8 cellular contexts compared by ENCODE assay signal in the genomic region with DNA sequence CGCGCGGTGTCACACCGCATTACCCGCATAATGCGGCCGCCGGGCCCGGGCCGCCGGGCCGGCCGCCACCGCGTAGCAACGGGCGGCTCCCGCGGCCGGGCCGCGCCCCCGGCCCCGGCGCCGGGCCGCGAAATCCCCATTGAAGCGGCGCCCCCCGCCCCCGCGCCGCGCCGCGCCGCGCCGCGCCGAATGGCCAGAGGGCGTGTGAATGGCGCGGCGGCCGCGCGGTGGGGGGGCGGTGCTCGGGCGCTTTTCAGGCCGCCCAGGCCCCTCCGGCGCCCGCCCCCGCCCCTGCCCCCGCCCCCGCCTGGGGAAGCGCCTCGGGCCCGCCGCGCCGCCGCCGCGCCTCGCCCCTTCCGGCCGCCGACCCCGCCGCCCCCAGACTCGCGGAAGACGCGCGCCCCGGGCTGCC. TPM values are rescaled to one million over a fixed set of nuclear protein-coding genes. Genes with fewer than 3 reads are reported as not detected.
A peak's percentile ranks its signal among the peaks of the same experiment; 100 is the strongest.
DNase-seq lines count a peak whose midpoint lies in the region; ATAC-seq and TF ChIP-seq lines count a peak whose summit lies in the region.

No MANE protein-coding gene starts in this region.

- H3K9me3 Mint-ChIP-seq in activated CD4-positive, alpha-beta T cell treated with anti-CD3 and anti-CD28 coated beads, Interleukin-2, amount 10 ng/mL, durations not matched to agents 7 days and 5 days = no peaks in the 10 kb centered on the region
- H3K9me3 Mint-ChIP-seq in dendritic cell treated with granulocyte-macrophage colony-stimulating factor and Interleukin-4, amounts not matched to agents 40 ng/mL and 50 ng/mL, for 4 days = no peaks in the 10 kb centered on the region
- H3K9me3 Mint-ChIP-seq in mesothelial cell of epicardium = no peaks in the 10 kb centered on the region

- intact Hi-C loops in dendritic cell treated with granulocyte-macrophage colony-stimulating factor and Interleukin-4, amounts not matched to agents 40 ng/mL and 50 ng/mL, for 4 days (cut with micrococcal nuclease) = no loop called here

- in situ Hi-C loops in G401 (cut with HindIII; ENCODE audit: low sequenced_read_pairs) = no loop called here

- CTCF ChIA-PET in activated CD4-positive, alpha-beta T cell treated with anti-CD3 and anti-CD28 coated beads, Interleukin-2, amount 10 ng/mL, durations not matched to agents 7 days and 5 days (lab: Charles Lee) = no interaction called here

- ATAC-seq in GM19351 (IDR thresholded peaks at IDR 0.05; ENCODE audit: unreplicated experiment) = no peak

- POLR2A ChIA-PET in activated CD4-positive, alpha-beta T cell treated with anti-CD3 and anti-CD28 coated beads, Interleukin-2, amount 10 ng/mL, durations not matched to agents 7 days and 5 days (lab: Charles Lee) = no interaction called here

- H3K27me3 Mint-ChIP-seq in activated CD4-positive, alpha-beta T cell treated with anti-CD3 and anti-CD28 coated beads, Interleukin-2, amount 10 ng/mL, durations not matched to agents 7 days and 5 days = peaks cover 53% of the 10 kb centered on the region
- H3K27me3 Mint-ChIP-seq in dendritic cell treated with granulocyte-macrophage colony-stimulating factor and Interleukin-4, amounts not matched to agents 40 ng/mL and 50 ng/mL, for 4 days = peaks cover 83% of the 10 kb centered on the region
- H3K27me3 Mint-ChIP-seq in mesothelial cell of epicardium (ENCODE audit: low read depth) = no peaks in the 10 kb centered on the region

- H3K36me3 Mint-ChIP-seq in activated CD4-positive, alpha-beta T cell treated with anti-CD3 and anti-CD28 coated beads, Interleukin-2, amount 10 ng/mL, durations not matched to agents 7 days and 5 days (ENCODE audit: low read depth) = no peaks in the 10 kb centered on the region
- H3K36me3 Mint-ChIP-seq in dendritic cell treated with granulocyte-macrophage colony-stimulating factor and Interleukin-4, amounts not matched to agents 40 ng/mL and 50 ng/mL, for 4 days (ENCODE audit: low read depth) = no peaks in the 10 kb centered on the region
- peaks cover 15% of the 10 kb centered on the region for H3K36me3 Mint-ChIP-seq in mesothelial cell of epicardium

- no peak for DNase-seq in activated CD4-positive, alpha-beta T cell treated with anti-CD3 and anti-CD28 coated beads, Interleukin-2, amount 10 ng/mL, durations not matched to agents 7 days and 5 days
- no peak for DNase-seq in activated CD4-positive, alpha-beta T cell treated with anti-CD3 and anti-CD28 coated beads, Interleukin-2, amount 50 U/mL, for 48 hours
- peak; percentile 36 for DNase-seq in NCI-H226
- DNase-seq in mesothelial cell of epicardium (ENCODE audit: low spot score in 2 of 2, unreplicated experiment in 2 of 2) = no peak
- no peak for DNase-seq in G401 (ENCODE audit: low spot score)
- no peak for DNase-seq in GM19240 (ENCODE audit: insufficient read length, low spot score)

- no peak overlapping the region for H3K27ac Mint-ChIP-seq in activated CD4-positive, alpha-beta T cell treated with anti-CD3 and anti-CD28 coated beads, Interleukin-2, amount 10 ng/mL, durations not matched to agents 7 days and 5 days
- no peak overlapping the region for H3K27ac Mint-ChIP-seq in dendritic cell treated with granulocyte-macrophage colony-stimulating factor and Interleukin-4, amounts not matched to agents 40 ng/mL and 50 ng/mL, for 4 days
- H3K27ac Mint-ChIP-seq in mesothelial cell of epicardium = no peak overlapping the region

- peak overlapping the region; percentile 71 for H3K4me3 Mint-ChIP-seq in activated CD4-positive, alpha-beta T cell treated with anti-CD3 and anti-CD28 coated beads, Interleukin-2, amount 10 ng/mL, durations not matched to agents 7 days and 5 days
- peak overlapping the region; percentile 57 for H3K4me3 Mint-ChIP-seq in dendritic cell treated with granulocyte-macrophage colony-stimulating factor and Interleukin-4, amounts not matched to agents 40 ng/mL and 50 ng/mL, for 4 days
- H3K4me3 Mint-ChIP-seq in mesothelial cell of epicardium = peak overlapping the region; percentile 74

- TF ChIP-seq CTCF in mesothelial cell of epicardium (IDR thresholded peaks at IDR 0.05; ENCODE audit: unreplicated experiment) = no peak

- H3K4me1 Mint-ChIP-seq in activated CD4-positive, alpha-beta T cell treated with anti-CD3 and anti-CD28 coated beads, Interleukin-2, amount 10 ng/mL, durations not matched to agents 7 days and 5 days = peaks cover 16% of the 10 kb centered on the region
- peaks cover 17% of the 10 kb centered on the region for H3K4me1 Mint-ChIP-seq in dendritic cell treated with granulocyte-macrophage colony-stimulating factor and Interleukin-4, amounts not matched to agents 40 ng/mL and 50 ng/mL, for 4 days (ENCODE audit: low read depth)
- H3K4me1 Mint-ChIP-seq in mesothelial cell of epicardium = peaks cover 37% of the 10 kb centered on the region

RNA-seq across cellular contexts. Expression of a gene that starts 46.9 kb away (rescaled TPM):
- total RNA-seq in activated CD4-positive, alpha-beta T cell treated with anti-CD3 and anti-CD28 coated beads, Interleukin-2, amount 10 ng/mL, durations not matched to agents 7 days and 5 days = not detected
- 64.2 to 66.4 TPM (median 65.7 TPM) in 3 replicates for total RNA-seq in mesothelial cell of epicardium
- not detected in 2 replicates for total RNA-seq in G401 (2014; rRNA removed; shearing (Covaris generic))

Comparison
In these comparisons a context has a peak if more than half of its experiments do, and no peak if none do; other contexts are left out.
1. RNA of a gene that starts 46.9 kb away (total RNA-seq): 64.2 to 66.4 TPM in mesothelial cell of epicardium; not detected in activated CD4-positive, alpha-beta T cell treated with anti-CD3 and anti-CD28 coated beads, Interleukin-2, amount 10 ng/mL, durations not matched to agents 7 days and 5 days and not detected in G401; every median in the first group is over 10 times any median in the second.
2. Peak in every context shown above with its lines, with median percentiles within 50 percentile points of each other: H3K4me3 Mint-ChIP-seq.